Comparison of ENCODE assay signal across 9 cellular contexts in the genomic region with DNA sequence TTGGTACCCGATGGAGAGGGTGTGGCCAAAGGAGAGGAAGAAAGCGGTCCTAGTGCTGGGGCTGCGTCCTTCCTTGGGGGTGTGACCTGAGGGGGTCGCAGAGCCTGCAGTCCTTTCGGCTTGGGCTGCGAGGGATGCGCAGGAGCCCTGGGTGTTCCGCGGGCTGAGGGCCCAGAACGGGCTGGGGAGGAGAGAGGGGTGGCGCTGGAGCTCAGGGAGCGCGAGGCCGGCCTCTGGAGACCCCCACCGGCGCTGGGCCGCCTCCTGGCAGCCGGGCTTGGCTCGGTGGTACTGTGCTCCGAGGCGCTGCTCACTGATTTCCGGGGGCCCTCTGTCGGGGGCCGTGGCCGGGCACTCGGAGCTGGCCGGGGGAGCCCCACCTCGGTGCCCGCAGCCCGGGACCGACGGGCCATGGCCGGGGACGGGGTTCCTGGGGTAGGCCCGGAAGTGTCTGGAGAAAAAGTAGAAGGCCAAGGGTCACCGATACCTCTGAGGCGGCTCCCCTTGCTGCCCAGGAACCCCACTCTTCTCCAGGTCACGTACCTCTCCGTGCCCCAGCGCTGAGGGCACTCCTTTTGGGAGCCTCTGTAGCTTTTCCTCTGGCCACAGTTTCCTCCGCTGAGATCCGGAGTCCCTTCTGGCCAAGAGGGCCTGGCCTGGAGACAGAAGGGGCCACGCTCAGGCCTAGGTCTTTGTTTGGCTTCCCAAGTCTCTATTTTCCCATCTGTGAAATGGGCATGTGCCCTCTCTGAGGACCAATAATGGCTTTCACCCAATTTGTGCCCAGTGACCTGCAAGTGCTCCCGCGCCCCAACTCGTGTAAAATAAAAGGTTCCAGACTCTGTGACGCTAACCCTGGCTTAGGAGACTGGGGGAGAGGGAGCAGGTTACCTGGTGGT. TPM values are rescaled to one million over a fixed set of nuclear protein-coding genes. Genes with fewer than 3 reads are reported as not detected.
DNase-seq lines count a peak whose midpoint lies in the region; ATAC-seq and TF ChIP-seq lines count a peak whose summit lies in the region.
"Had no signal": no experiment of that assay in that cellular context is flagged by ENCODE, and none has a peak within 500 bp of the region (broad histone marks: within the 10 kb centered on the region; RNA-seq: fewer than 3 reads in every experiment).

No MANE protein-coding gene starts in this region.

- no peak overlapping the region for H3K4ac ChIP-seq in mesendoderm (ENCODE audit: low read depth, low read length)

- H2AK5ac ChIP-seq in mesendoderm (ENCODE audit: low read length) = no peak overlapping the region

- no peak overlapping the region for H2BK15ac ChIP-seq in mesendoderm (replicated peaks; ENCODE audit: low read depth)

- H3K4me1 ChIP-seq in mesendoderm (ENCODE audit: control insufficient read depth, low read depth, low read length) = no peaks in the 10 kb centered on the region

- no CpG with 5 or more reads among the region's 47 CpGs for WGBS in mesendoderm (ENCODE audit: extremely low coverage, insufficient coverage, low lambda C conversion rate)

- no peak overlapping the region for H3K27ac Mint-ChIP-seq in stimulated activated naive CD8-positive, alpha-beta T cell treated with anti-CD3 and anti-CD28 coated beads, Interleukin-15, Interleukin-2, amounts not matched to agents 100 ng/mL and 50 ng/mL, for 24 hours
- peak overlapping the region in 4 of 5 experiments; percentile 86 to 99 (median 96) for H3K27ac Mint-ChIP-seq in brain

- no peak overlapping the region for H3K4me3 ChIP-seq in mesendoderm (ENCODE audit: low read length)
- H3K4me3 ChIP-seq: lung had no signal

- peak overlapping the region; percentile 25 for H3K4me2 ChIP-seq in mesendoderm (ENCODE audit: low read length)

- no peak overlapping the region for H3K27ac ChIP-seq in mesendoderm (ENCODE audit: low read depth, low read length)

- H3K18ac ChIP-seq in mesendoderm (ENCODE audit: low read length) = no peak overlapping the region

- H3K9ac ChIP-seq in mesendoderm (ENCODE audit: low read length) = no peak overlapping the region

- H3K4me3 Mint-ChIP-seq in stimulated activated naive CD8-positive, alpha-beta T cell treated with anti-CD3 and anti-CD28 coated beads, Interleukin-15, Interleukin-2, amounts not matched to agents 100 ng/mL and 50 ng/mL, for 24 hours = peak overlapping the region; percentile 10
- H3K4me3 Mint-ChIP-seq in brain = peak overlapping the region; percentile 77 to 95 (median 87)

- no peak for ATAC-seq in stimulated activated naive CD8-positive, alpha-beta T cell treated with anti-CD3 and anti-CD28 coated beads, Interleukin-15, Interleukin-2, amounts not matched to agents 100 U/mL and 50 U/mL, for 24 hours
- no peak for ATAC-seq in GM21423 (IDR thresholded peaks at IDR 0.05; ENCODE audit: unreplicated experiment)

- H3K56ac ChIP-seq in mesendoderm (ENCODE audit: low read length) = no peak overlapping the region

- no peaks in the 10 kb centered on the region for H3K79me2 ChIP-seq in mesendoderm (ENCODE audit: control insufficient read depth, insufficient read depth, low read length)

- in situ Hi-C loops in GM13977 (cut with MboI; ENCODE audit: low pct_unique_long_range_greater_than_20kb, low sequenced_read_pairs, unreplicated experiment) = no loop called here

- no peak overlapping the region for H4K5ac ChIP-seq in mesendoderm (ENCODE audit: low read length)

- peaks cover 26% of the 10 kb centered on the region for H3K27me3 Mint-ChIP-seq in stimulated activated naive CD8-positive, alpha-beta T cell treated with anti-CD3 and anti-CD28 coated beads, Interleukin-15, Interleukin-2, amounts not matched to agents 100 ng/mL and 50 ng/mL, for 24 hours
- peaks cover 3% of the 10 kb centered on the region for H3K27me3 Mint-ChIP-seq in brain

- peaks cover 7% of the 10 kb centered on the region for H3K27me3 ChIP-seq in mesendoderm (ENCODE audit: insufficient read depth, low read length, poor library complexity)

- no peak overlapping the region for H4K8ac ChIP-seq in mesendoderm (ENCODE audit: low read depth, low read length)

- H2BK120ac ChIP-seq in mesendoderm (ENCODE audit: low read depth, low read length) = no peak overlapping the region

- H3K79me1 ChIP-seq in mesendoderm (ENCODE audit: low read length) = no peaks in the 10 kb centered on the region

- H3K23ac ChIP-seq in mesendoderm (ENCODE audit: low read length) = no peak overlapping the region

- no peaks in the 10 kb centered on the region for H3K36me3 ChIP-seq in mesendoderm (ENCODE audit: control insufficient read depth, insufficient read depth, low read length)

- no peaks in the 10 kb centered on the region for H3K36me3 Mint-ChIP-seq in stimulated activated naive CD8-positive, alpha-beta T cell treated with anti-CD3 and anti-CD28 coated beads, Interleukin-15, Interleukin-2, amounts not matched to agents 100 ng/mL and 50 ng/mL, for 24 hours (ENCODE audit: low read depth)
- H3K36me3 Mint-ChIP-seq in brain = peaks cover 11% of the 10 kb centered on the region

- peaks cover 32% of the 10 kb centered on the region for H3K4me1 Mint-ChIP-seq in stimulated activated naive CD8-positive, alpha-beta T cell treated with anti-CD3 and anti-CD28 coated beads, Interleukin-15, Interleukin-2, amounts not matched to agents 100 ng/mL and 50 ng/mL, for 24 hours (ENCODE audit: low read depth)
- peaks cover 37% of the 10 kb centered on the region for H3K4me1 Mint-ChIP-seq in brain

- no peak for DNase-seq in stimulated activated naive CD8-positive, alpha-beta T cell treated with anti-CD3 and anti-CD28 coated beads, Interleukin-15, Interleukin-2, amounts not matched to agents 100 U/mL and 50 U/mL, for 24 hours
- DNase-seq in mesendoderm (no peak), GM13977 (ENCODE audit: low spot score) (no peak)
- DNase-seq in stimulated activated CD4-positive, alpha-beta T cell treated with anti-CD3 and anti-CD28 coated beads, Interleukin-12 subunit alpha, Interleukin-12 subunit beta, amount 100 ng/mL, for 4 hours = no peak
- no peak for DNase-seq in stimulated activated naive CD4-positive, alpha-beta T cell treated with Interleukin-2 at 50 U/mL for 16 hours (lab: John Stamatoyannopoulos, UW)

- H3K9me3 Mint-ChIP-seq in stimulated activated naive CD8-positive, alpha-beta T cell treated with anti-CD3 and anti-CD28 coated beads, Interleukin-15, Interleukin-2, amounts not matched to agents 100 ng/mL and 50 ng/mL, for 24 hours = no peaks in the 10 kb centered on the region
- H3K9me3 Mint-ChIP-seq in brain = peaks cover 0 to 2% (median 0%) of the 10 kb centered on the region in 5 experiments

- TF ChIP-seq CTCF in brain (conservative IDR thresholded peaks at IDR 0.05) (no peak), GM13977 (IDR thresholded peaks at IDR 0.05; ENCODE audit: extremely low read depth, insufficient read depth, missing control alignments) (no peak)

- H2BK5ac ChIP-seq in mesendoderm (ENCODE audit: low read length) = no peak overlapping the region

RNA-seq across cellular contexts. Expression of a gene that starts 1.6 kb away (rescaled TPM):
- 142 TPM for polyA plus RNA-seq in brain (ENCODE audit: insufficient read depth, low read depth, low replicate concordance)
- 4.7 TPM for polyA plus RNA-seq in mesendoderm (2013, experiment 1 of 2)
- polyA plus RNA-seq in mesendoderm (2013, experiment 2 of 2) = 4.6 TPM

RNA-seq across cellular contexts. Expression of a gene that starts 15.8 kb away (rescaled TPM):
- 1.3 TPM for polyA plus RNA-seq in brain (ENCODE audit: insufficient read depth, low read depth, low replicate concordance)
- 0.88 TPM for polyA plus RNA-seq in mesendoderm (2013, experiment 1 of 2)
- 1.0 TPM for polyA plus RNA-seq in mesendoderm (2013, experiment 2 of 2)

RNA-seq across cellular contexts. Expression of a gene that starts 31.1 kb away (rescaled TPM):
- 76.0 TPM for polyA plus RNA-seq in brain (ENCODE audit: insufficient read depth, low read depth, low replicate concordance)
- 27.9 TPM for polyA plus RNA-seq in mesendoderm (2013, experiment 1 of 2)
- polyA plus RNA-seq in mesendoderm (2013, experiment 2 of 2) = 27.3 TPM

RNA-seq across cellular contexts. Expression of a gene that starts 42.1 kb away (rescaled TPM):
- polyA plus RNA-seq in brain (ENCODE audit: insufficient read depth, low read depth, low replicate concordance) = 13.6 TPM
- polyA plus RNA-seq in mesendoderm (2013, experiment 1 of 2) = 0.69 TPM
- 0.69 TPM for polyA plus RNA-seq in mesendoderm (2013, experiment 2 of 2)

RNA-seq across cellular contexts. Expression of a gene that starts 42.5 kb away (rescaled TPM):
- 45.3 TPM for polyA plus RNA-seq in brain (ENCODE audit: insufficient read depth, low read depth, low replicate concordance)
- 1.5 TPM for polyA plus RNA-seq in mesendoderm (2013, experiment 1 of 2)
- 1.5 TPM for polyA plus RNA-seq in mesendoderm (2013, experiment 2 of 2)
